Comparison of ENCODE assay signal across 8 cellular contexts in genomic region chr10:13891542-13892431, GRCh38.
A peak's percentile ranks its signal among the peaks of the same experiment; 100 is the strongest.
DNase-seq lines count a peak whose midpoint lies in the region; ATAC-seq and TF ChIP-seq lines count a peak whose summit lies in the region.

No MANE protein-coding gene starts in this region.

- intact Hi-C loops in dendritic cell treated with granulocyte-macrophage colony-stimulating factor and Interleukin-4, amounts not matched to agents 40 ng/mL and 50 ng/mL, for 4 days (cut with micrococcal nuclease) = no loop called here

- H3K4me3 Mint-ChIP-seq in dendritic cell treated with granulocyte-macrophage colony-stimulating factor and Interleukin-4, amounts not matched to agents 40 ng/mL and 50 ng/mL, for 4 days = peak overlapping the region; percentile 70
- H3K4me3 Mint-ChIP-seq in type B pancreatic cell = peak overlapping the region; percentile 92

- no peak for TF ChIP-seq CTCF in type B pancreatic cell (conservative IDR thresholded peaks at IDR 0.05)

- no peaks in the 10 kb centered on the region for H3K9me3 Mint-ChIP-seq in dendritic cell treated with granulocyte-macrophage colony-stimulating factor and Interleukin-4, amounts not matched to agents 40 ng/mL and 50 ng/mL, for 4 days
- H3K9me3 Mint-ChIP-seq in type B pancreatic cell = peaks cover 13% of the 10 kb centered on the region

- peaks cover 62% of the 10 kb centered on the region for H3K4me1 Mint-ChIP-seq in dendritic cell treated with granulocyte-macrophage colony-stimulating factor and Interleukin-4, amounts not matched to agents 40 ng/mL and 50 ng/mL, for 4 days (ENCODE audit: low read depth)
- H3K4me1 Mint-ChIP-seq in type B pancreatic cell (ENCODE audit: unreplicated experiment) = peaks cover 46% of the 10 kb centered on the region

- peak overlapping the region; percentile 86 for H3K27ac Mint-ChIP-seq in dendritic cell treated with granulocyte-macrophage colony-stimulating factor and Interleukin-4, amounts not matched to agents 40 ng/mL and 50 ng/mL, for 4 days
- H3K27ac Mint-ChIP-seq in type B pancreatic cell = peak overlapping the region; percentile 78

- peaks cover 85% of the 10 kb centered on the region for H3K27me3 Mint-ChIP-seq in dendritic cell treated with granulocyte-macrophage colony-stimulating factor and Interleukin-4, amounts not matched to agents 40 ng/mL and 50 ng/mL, for 4 days
- peaks cover 69% of the 10 kb centered on the region for H3K27me3 Mint-ChIP-seq in type B pancreatic cell

- peak; percentile 48 for DNase-seq in EL
- peak; percentile 43 for DNase-seq in NCI-H510A treated with DMSO at 0.1 percent for 48 hours (lab: John Stamatoyannopoulos, UW)
- peak; percentile 52 to 68 for DNase-seq in lung microvascular endothelial cell (ENCODE audit: low read depth in 2 of 2)
- peak; percentile 74 for DNase-seq in type B pancreatic cell (ENCODE audit: extremely low spot score, unreplicated experiment)
- no peak for DNase-seq in NCI-H446 treated with DMSO at 0.1 percent for 48 hours (lab: John Stamatoyannopoulos, UW)
- no peak for DNase-seq in medulla oblongata (ENCODE audit: extremely low spot score)

- H3K36me3 Mint-ChIP-seq in dendritic cell treated with granulocyte-macrophage colony-stimulating factor and Interleukin-4, amounts not matched to agents 40 ng/mL and 50 ng/mL, for 4 days (ENCODE audit: low read depth) = peaks cover 11% of the 10 kb centered on the region
- H3K36me3 Mint-ChIP-seq in type B pancreatic cell = peaks cover 10% of the 10 kb centered on the region

- ATAC-seq in GM18873 (IDR thresholded peaks at IDR 0.05; ENCODE audit: low FRiP score, unreplicated experiment) = no peak

Comparison
In these comparisons a context has a peak if more than half of its experiments do, and no peak if none do; other contexts are left out.
1. DNase-seq: peak in EL (single experiment), NCI-H510A treated with DMSO at 0.1 percent for 48 hours (single experiment), lung microvascular endothelial cell (2 of 2) and type B pancreatic cell (single experiment); none in NCI-H446 treated with DMSO at 0.1 percent for 48 hours (single experiment) and medulla oblongata (single experiment).